ENCODE assay signal across 9 cellular contexts in the genomic region with DNA sequence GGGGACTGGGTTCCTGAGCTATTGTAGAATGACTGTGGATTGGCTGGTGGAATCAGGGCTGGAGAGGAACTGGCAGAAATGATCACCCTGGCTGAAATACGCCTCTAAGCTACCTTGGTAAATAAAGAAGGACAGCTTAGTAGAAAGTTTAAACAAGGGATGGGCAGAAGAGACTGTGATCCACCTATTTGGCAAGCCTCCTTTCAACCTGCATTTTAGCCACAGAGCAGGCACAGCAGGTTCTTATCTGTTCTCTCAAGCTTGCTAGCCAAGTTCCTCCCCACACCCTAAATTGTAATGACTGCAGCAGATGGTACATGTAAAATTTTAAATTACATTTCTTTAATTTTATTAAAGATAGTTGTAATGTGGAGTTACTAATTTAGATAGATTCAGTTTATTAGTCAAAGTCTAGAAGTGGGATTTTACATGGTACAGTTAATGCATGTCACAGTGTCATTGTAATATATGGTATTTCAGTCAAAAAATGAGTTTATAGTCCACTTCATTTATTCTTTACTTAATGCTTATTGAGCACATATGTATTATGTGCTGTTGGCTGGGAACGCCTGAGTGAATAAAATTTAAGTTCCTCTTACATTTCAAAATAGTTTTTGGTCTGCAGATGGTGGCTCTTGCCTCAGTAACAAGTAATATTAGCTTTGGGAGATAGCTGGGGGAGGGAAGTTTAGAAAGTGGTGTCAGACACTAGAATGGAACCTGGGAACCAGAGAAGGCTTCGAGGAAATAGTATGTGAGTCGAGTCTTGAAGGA. TPM values are rescaled to one million over a fixed set of nuclear protein-coding genes. Genes with fewer than 3 reads are reported as not detected.
DNase-seq lines count a peak whose midpoint lies in the region; ATAC-seq and TF ChIP-seq lines count a peak whose summit lies in the region.
"Had no signal": no experiment of that assay in that cellular context is flagged by ENCODE, and none has a peak within 500 bp of the region (broad histone marks: within the 10 kb centered on the region; RNA-seq: fewer than 3 reads in every experiment).

No MANE protein-coding gene starts in this region.

- no peaks in the 10 kb centered on the region for H3K27me3 Mint-ChIP-seq in MCF 10A (ENCODE audit: insufficient read depth, unreplicated experiment)

- POLR2A ChIA-PET in MCF 10A (lab: Yijun Ruan, JAX): interaction anchor here (0.5 to 1.8 kb wide), 3 partner anchors 10 to 393 kb away, joined by 3 to 13 read pairs (median 4); a partner anchor contains a TSS

- WGBS in urinary bladder: 43% methylated on average over 4 of the region's 4 CpGs

- BruUV-seq in MCF 10A (replicated peaks; lab: Mats Ljungman, UMichigan): no TSS peak

- no peaks in the 10 kb centered on the region for H3K9me3 ChIP-seq in breast epithelium
- no peaks in the 10 kb centered on the region for H3K9me3 ChIP-seq in colonic mucosa
- no peaks in the 10 kb centered on the region for H3K9me3 ChIP-seq in mucosa of stomach (ENCODE audit: control insufficient read depth, low read length)

- H3K36me3 Mint-ChIP-seq in MCF 10A (ENCODE audit: insufficient read depth, unreplicated experiment): peaks cover 12% of the 10 kb centered on the region

- no peak for DNase-seq in breast epithelium (ENCODE audit: low spot score in 2 of 2)
- DNase-seq in MCF 10A (ENCODE audit: unreplicated experiment): no peak
- DNase-seq in colonic mucosa: no peak
- no peak for DNase-seq in islet precursor cell
- DNase-seq: NCI-H510A had no signal

- H3K36me3 ChIP-seq in breast epithelium (no peaks in the 10 kb centered on the region), colonic mucosa (no peaks in the 10 kb centered on the region), mucosa of stomach (ENCODE audit: control insufficient read depth, insufficient read depth, low read length) (no peaks in the 10 kb centered on the region), urinary bladder (ENCODE audit: insufficient read depth) (no peaks in the 10 kb centered on the region)

- H3K27me3 ChIP-seq in breast epithelium: no peaks in the 10 kb centered on the region
- no peaks in the 10 kb centered on the region for H3K27me3 ChIP-seq in colonic mucosa
- no peaks in the 10 kb centered on the region for H3K27me3 ChIP-seq in mucosa of stomach (ENCODE audit: control insufficient read depth, insufficient read depth, low read length)

- ATAC-seq in GM19351 (IDR thresholded peaks at IDR 0.05; ENCODE audit: unreplicated experiment): no peak
- ATAC-seq in HG02759 (IDR thresholded peaks at IDR 0.05; ENCODE audit: unreplicated experiment): no peak

- TF ChIP-seq CTCF in breast epithelium (IDR thresholded peaks at IDR 0.05) (no peak), MCF 10A (IDR thresholded peaks at IDR 0.05; ENCODE audit: unreplicated experiment) (no peak), colonic mucosa (IDR thresholded peaks at IDR 0.05) (no peak)

- no peaks in the 10 kb centered on the region for H3K9me3 Mint-ChIP-seq in MCF 10A (ENCODE audit: unreplicated experiment)

- peak overlapping the region in 1 of 2 donors; percentile 29 for H3K9ac ChIP-seq in colonic mucosa (ENCODE audit: low read depth in 2 of 2, low read length in 2 of 2)
- peak overlapping the region; percentile 9 for H3K9ac ChIP-seq in mucosa of stomach (ENCODE audit: low read length)

- H3K4me1 Mint-ChIP-seq in MCF 10A (ENCODE audit: insufficient read depth, unreplicated experiment): peaks cover 32% of the 10 kb centered on the region

- CTCF ChIA-PET in MCF 10A (lab: Yijun Ruan, JAX): interaction anchor here (0.9 to 1.0 kb wide), 2 partner anchors 9 to 17 kb away, joined by 4 to 6 read pairs; no protein-coding TSS in a partner anchor

- intact Hi-C loops in breast epithelium (cut with DNase I; ENCODE audit: low total_unique reads) (no loop called here), MCF 10A (cut with micrococcal nuclease) (no loop called here), colonic mucosa (cut with DNase I) (no loop called here)

- no peak for TF ChIP-seq POLR2A in breast epithelium (IDR thresholded peaks at IDR 0.05)

- H3K27ac Mint-ChIP-seq in MCF 10A (ENCODE audit: low read depth, unreplicated experiment): no peak overlapping the region

- H3K4me1 ChIP-seq in breast epithelium: peaks cover 17 to 35% of the 10 kb centered on the region in 2 donors
- no peaks in the 10 kb centered on the region for H3K4me1 ChIP-seq in colonic mucosa
- peaks cover 21% of the 10 kb centered on the region for H3K4me1 ChIP-seq in mucosa of stomach (ENCODE audit: control insufficient read depth, insufficient read depth, low read length)
- H3K4me1 ChIP-seq in urinary bladder (ENCODE audit: insufficient read depth): peaks cover 4% of the 10 kb centered on the region

- H3K4me3 ChIP-seq in breast epithelium (no peak overlapping the region), colonic mucosa (no peak overlapping the region), mucosa of stomach (ENCODE audit: low read length) (no peak overlapping the region), urinary bladder (ENCODE audit: low read depth, low read length) (no peak overlapping the region)

- H3K27ac ChIP-seq in breast epithelium (peak overlapping the region; percentile 62 to 86), colonic mucosa (peak overlapping the region; percentile 50), urinary bladder (ENCODE audit: low read depth) (peak overlapping the region; percentile 24)

- no peak overlapping the region for H3K4me3 Mint-ChIP-seq in MCF 10A (ENCODE audit: unreplicated experiment)

RNA-seq across cellular contexts. Expression of a gene that starts 11.2 kb away (rescaled TPM):
- 10 to 100 TPM; 26.6 to 36.7 (median 30.6) TPM for total RNA-seq in breast epithelium
- 35.1 and 36.8 TPM in 2 replicates for total RNA-seq in MCF 10A (2022)
- total RNA-seq in colonic mucosa: 10 to 100 TPM; 34.7 to 36.3 TPM
- 40.3 TPM for total RNA-seq in urinary bladder
- polyA plus RNA-seq in urinary bladder: 46.2 TPM

Comparison
In these comparisons a context has a peak if more than half of its experiments do, and no peak if none do; other contexts are left out.
1. H3K27ac ChIP-seq: peak in every context shown above with its lines; median percentile 74 in breast epithelium; 50 in colonic mucosa; 24 in urinary bladder.